In genomic region chr4:74108457-74109115, GRCh38 we compare ENCODE assay signal across 1 cellular context.
TF ChIP-seq lines count a peak whose summit lies in the region.

No MANE protein-coding gene starts in this region.

TF ChIP-seq in endothelial cell of umbilical vein, 7 proteins besides CTCF, POLR2A, EP300 and RAD21:
- no peak for TF ChIP-seq JUN (IDR thresholded peaks at IDR 0.05; ENCODE audit: borderline replicate concordance, insufficient read depth, insufficient read length, low read depth)
- TF ChIP-seq, protein P1, sequence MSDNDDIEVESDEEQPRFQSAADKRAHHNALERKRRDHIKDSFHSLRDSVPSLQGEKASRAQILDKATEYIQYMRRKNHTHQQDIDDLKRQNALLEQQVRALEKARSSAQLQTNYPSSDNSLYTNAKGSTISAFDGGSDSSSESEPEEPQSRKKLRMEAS (IDR thresholded peaks at IDR 0.05; ENCODE audit: insufficient read depth, insufficient read length), result no peak
- TF ChIP-seq FOS (IDR thresholded peaks at IDR 0.05; ENCODE audit: borderline replicate concordance, insufficient read depth, low read length), result no peak
- TF ChIP-seq GATA2 (IDR thresholded peaks at IDR 0.05; ENCODE audit: insufficient read depth, insufficient read length, low read depth, low read length), result no peak
- TF ChIP-seq POLR2AphosphoS5 (IDR thresholded peaks at IDR 0.05; ENCODE audit: insufficient read depth, low read depth, low read length), result no peak
- no peak for TF ChIP-seq MYC (IDR thresholded peaks at IDR 0.05; ENCODE audit: low read depth, low read length)
- no peak for TF ChIP-seq EZH2 (IDR thresholded peaks at IDR 0.05; ENCODE audit: borderline replicate concordance, low read depth, low read length, severe bottlenecking)
